35 cellular contexts compared by ENCODE assay signal in genomic region chr17:37637956-37638355, GRCh38. TPM values are rescaled to one million over a fixed set of nuclear protein-coding genes. Genes with fewer than 3 reads are reported as not detected.
A peak's percentile ranks its signal among the peaks of the same experiment; 100 is the strongest.
DNase-seq lines count a peak whose midpoint lies in the region; ATAC-seq and TF ChIP-seq lines count a peak whose summit lies in the region.
"Had no signal": no experiment of that assay in that cellular context is flagged by ENCODE, and none has a peak within 500 bp of the region (broad histone marks: within the 10 kb centered on the region; RNA-seq: fewer than 3 reads in every experiment).

No MANE protein-coding gene starts in this region.

- no peaks in the 10 kb centered on the region for H4K20me1 ChIP-seq in H9 (ENCODE audit: control insufficient read depth, insufficient read depth, insufficient read length)
- peaks cover 44% of the 10 kb centered on the region for H4K20me1 ChIP-seq in Loucy (ENCODE audit: insufficient read depth, low read length, poor library complexity, severe bottlenecking)

- no peak overlapping the region for H3K23ac ChIP-seq in H9 (ENCODE audit: insufficient read length, low read depth, low read length)

- no peak overlapping the region for H3T11ph ChIP-seq in H9 (ENCODE audit: low read length)

- H2BK20ac ChIP-seq in H9 (ENCODE audit: low read depth, low read length, poor library complexity, severe bottlenecking): peak overlapping the region; percentile 45

- H3K23me2 ChIP-seq in H9 (ENCODE audit: insufficient read length, low read depth, low read length, poor library complexity, severe bottlenecking): no peaks in the 10 kb centered on the region

- no peak overlapping the region for H3K27ac ChIP-seq in H9 (ENCODE audit: insufficient read length, low read depth, low read length)
- H3K27ac ChIP-seq in HEK293 (ENCODE audit: extremely low read depth, low read depth, low read length): no peak overlapping the region
- H3K27ac ChIP-seq: 22Rv1; A549; BLaER1; BLaER1 treated with 17β-estradiol and CSF1 and Interleukin-3, amounts not matched to agents 10 nM and 100 nM; C4-2B had no signal

- DNase-seq in activated naive CD8-positive, alpha-beta T cell treated with anti-CD3 and anti-CD28 coated beads for 36 hours: no peak
- DNase-seq in H9 (no peak), GM03348 (ENCODE audit: low spot score) (no peak)
- DNase-seq: 8988T; ACHN; AML-193; BE2C; C1 segment of cervical spinal cord; Caco-2; Calu3; CD4-positive, alpha-beta memory T cell; CD4-positive, alpha-beta T cell; CD4-positive, CD25-positive, alpha-beta regulatory T cell; CD8-positive, alpha-beta memory T cell; CD8-positive, alpha-beta T cell; COR-L47; DMS 273 treated with DMSO at 0.1 percent for 48 hours; DMS153; DMS53; DMS79; DMS79 treated with DMSO at 0.1 percent for 48 hours; DND-41; EL had no signal

- H3K27me3 ChIP-seq in H9 (ENCODE audit: insufficient read depth, low read length) (no peaks in the 10 kb centered on the region), Loucy (ENCODE audit: insufficient read depth, low read length, poor library complexity, severe bottlenecking) (no peaks in the 10 kb centered on the region)
- H3K27me3 ChIP-seq: BE2C; BLaER1; BLaER1 treated with 17β-estradiol and CSF1 and Interleukin-3, amounts not matched to agents 10 nM and 100 nM had no signal

- H2AFZ ChIP-seq in H9 (ENCODE audit: low read length): no peak overlapping the region
- no peak overlapping the region for H2AFZ ChIP-seq in Loucy (ENCODE audit: low read length)

- H3K56ac ChIP-seq in H9 (ENCODE audit: insufficient read length, low read depth, low read length): no peak overlapping the region

- no peak overlapping the region for H2BK120ac ChIP-seq in H9 (ENCODE audit: low read depth, low read length, poor library complexity, severe bottlenecking)

- H3F3A ChIP-seq in Loucy (ENCODE audit: low read depth): no peaks in the 10 kb centered on the region

- no peak for ATAC-seq in GM21529 (IDR thresholded peaks at IDR 0.05; ENCODE audit: unreplicated experiment)
- ATAC-seq in HG03439 (IDR thresholded peaks at IDR 0.05; ENCODE audit: unreplicated experiment): no peak
- ATAC-seq: A549; CD8-positive, alpha-beta T cell had no signal

- CTCF ChIA-PET in HEK293 (lab: Yijun Ruan, JAX): interaction anchor here (1.1 to 1.7 kb wide), 2 partner anchors 11 to 133 kb away, joined by 3 to 4 read pairs; no protein-coding TSS in a partner anchor

- H4K8ac ChIP-seq in H9 (replicated peaks; ENCODE audit: insufficient read length, low read depth, low read length): no peak overlapping the region

- H3K79me2 ChIP-seq in H9 (ENCODE audit: insufficient read depth, low read length) (peaks cover 7% of the 10 kb centered on the region; the same call in 1 of the 2 replicates), Loucy (ENCODE audit: insufficient read depth, low read length) (peaks cover 72% of the 10 kb centered on the region)

- H2BK12ac ChIP-seq in H9 (ENCODE audit: insufficient read length, low read depth, low read length): no peak overlapping the region

- no peak overlapping the region for H3K14ac ChIP-seq in H9 (ENCODE audit: insufficient read depth, low read length)

- no peak overlapping the region for H4K5ac ChIP-seq in H9 (ENCODE audit: insufficient read length, low read depth, low read length)

- no peak overlapping the region for H2AK5ac ChIP-seq in H9 (ENCODE audit: insufficient read length, low read length)

- H3K4me3 Mint-ChIP-seq in activated naive CD8-positive, alpha-beta T cell: peak overlapping the region; percentile 12
- H3K4me3 Mint-ChIP-seq in activated naive CD8-positive, alpha-beta T cell treated with anti-CD3 and anti-CD28 coated beads for 36 hours: no peak overlapping the region
- no peak overlapping the region for H3K4me3 Mint-ChIP-seq in H9
- H3K4me3 Mint-ChIP-seq: B cell; CD14-positive monocyte; CD4-positive, alpha-beta memory T cell; CD8-positive, alpha-beta T cell had no signal

- H2BK5ac ChIP-seq in H9 (ENCODE audit: insufficient read length, low read length): no peak overlapping the region

- H3K9ac ChIP-seq in H9 (ENCODE audit: extremely low read depth, insufficient read length, low read length): no peak overlapping the region
- H3K9ac ChIP-seq in Loucy (ENCODE audit: low read depth, low read length, poor library complexity, severe bottlenecking): no peak overlapping the region
- H3K9ac ChIP-seq: BLaER1; BLaER1 treated with 17β-estradiol and CSF1 and Interleukin-3, amounts not matched to agents 10 nM and 100 nM had no signal

- no peak for TF ChIP-seq CTCF in H9 (conservative IDR thresholded peaks at IDR 0.05)
- no peak for TF ChIP-seq CTCF in HEK293 (tag by site-specific recombination; IDR thresholded peaks at IDR 0.05)
- TF ChIP-seq CTCF in Loucy (conservative IDR thresholded peaks at IDR 0.05; ENCODE audit: low read length): no peak

- H2BK15ac ChIP-seq in H9 (ENCODE audit: low read depth, low read length): no peak overlapping the region

- H4K91ac ChIP-seq in H9 (ENCODE audit: insufficient read length, low read depth, low read length): no peak overlapping the region

- H3K18ac ChIP-seq in H9 (ENCODE audit: insufficient read length, low read depth, low read length): no peak overlapping the region

- no peaks in the 10 kb centered on the region for H3K9me2 ChIP-seq in Loucy (replicated peaks; ENCODE audit: low read depth, low read length)

- H3K4me1 Mint-ChIP-seq in activated naive CD8-positive, alpha-beta T cell (ENCODE audit: low read depth): peaks cover 34% of the 10 kb centered on the region
- peaks cover 21% of the 10 kb centered on the region for H3K4me1 Mint-ChIP-seq in activated naive CD8-positive, alpha-beta T cell treated with anti-CD3 and anti-CD28 coated beads for 36 hours
- peaks cover 4 to 9% of the 10 kb centered on the region in 2 experiments for H3K4me1 Mint-ChIP-seq in H9

- peaks cover 15% of the 10 kb centered on the region for H3K36me3 Mint-ChIP-seq in activated naive CD8-positive, alpha-beta T cell
- peaks cover 43% of the 10 kb centered on the region for H3K36me3 Mint-ChIP-seq in activated naive CD8-positive, alpha-beta T cell treated with anti-CD3 and anti-CD28 coated beads for 36 hours
- H3K36me3 Mint-ChIP-seq in H9 (ENCODE audit: insufficient read depth in 1 of 3, low read depth in 3 of 3): peaks cover 26 to 72% (median 70%) of the 10 kb centered on the region in 3 experiments; a peak in 6 of 7 replicates

- H3K4me3 ChIP-seq in HEK293 (ENCODE audit: low read depth, low read length) (no peak overlapping the region), Loucy (ENCODE audit: low read length, poor library complexity, severe bottlenecking) (no peak overlapping the region)
- H3K4me3 ChIP-seq: A549; BLaER1; BLaER1 treated with 17β-estradiol and CSF1 and Interleukin-3, amounts not matched to agents 10 nM and 100 nM had no signal

- H3K9me3 ChIP-seq in H9 (ENCODE audit: control insufficient read depth, low read depth, low read length): no peaks in the 10 kb centered on the region
- H3K9me3 ChIP-seq in HEK293 (ENCODE audit: control insufficient read depth, insufficient read depth, low read depth, low read length): no peaks in the 10 kb centered on the region
- no peaks in the 10 kb centered on the region for H3K9me3 ChIP-seq in Loucy (ENCODE audit: insufficient read depth, low read depth, low read length)
- H3K9me3 ChIP-seq: A549; BE2C; BLaER1; BLaER1 treated with 17β-estradiol and CSF1 and Interleukin-3, amounts not matched to agents 10 nM and 100 nM; Caco-2 had no signal

- H3K27ac Mint-ChIP-seq in activated naive CD8-positive, alpha-beta T cell: no peak overlapping the region
- H3K27ac Mint-ChIP-seq in activated naive CD8-positive, alpha-beta T cell treated with anti-CD3 and anti-CD28 coated beads for 36 hours: no peak overlapping the region
- no peak overlapping the region for H3K27ac Mint-ChIP-seq in H9
- H3K27ac Mint-ChIP-seq: B cell; CD4-positive, alpha-beta T cell; CD4-positive, CD25-positive, alpha-beta regulatory T cell; CD8-positive, alpha-beta T cell had no signal

- H3K4me2 ChIP-seq in H9 (ENCODE audit: insufficient read depth, insufficient read length, low read length) (no peak overlapping the region), Loucy (ENCODE audit: low read depth, low read length, poor library complexity, severe bottlenecking) (peak overlapping the region; percentile 91)
- H3K4me2 ChIP-seq: A549; BLaER1; BLaER1 treated with 17β-estradiol and CSF1 and Interleukin-3, amounts not matched to agents 10 nM and 100 nM had no signal

- POLR2A ChIA-PET in HEK293 (lab: Yijun Ruan, JAX): interaction anchor here (2.7 kb wide), 1 partner anchor 29 kb away, joined by 6 read pairs; the partner anchor contains the start of gene SYNRG

- no peak overlapping the region for H3K4ac ChIP-seq in H9 (ENCODE audit: low read depth, low read length)

- no peaks in the 10 kb centered on the region for H3K9me3 Mint-ChIP-seq in activated naive CD8-positive, alpha-beta T cell (ENCODE audit: low read depth)
- no peaks in the 10 kb centered on the region for H3K9me3 Mint-ChIP-seq in activated naive CD8-positive, alpha-beta T cell treated with anti-CD3 and anti-CD28 coated beads for 36 hours
- H3K9me3 Mint-ChIP-seq in H9: no peaks in the 10 kb centered on the region
- H3K9me3 Mint-ChIP-seq: CD14-positive monocyte; CD4-positive, alpha-beta memory T cell; CD4-positive, alpha-beta T cell; CD4-positive, CD25-positive, alpha-beta regulatory T cell; CD8-positive, alpha-beta memory T cell; CD8-positive, alpha-beta T cell had no signal

- H3K79me1 ChIP-seq in H9 (ENCODE audit: insufficient read depth, low read depth, low read length, poor library complexity, severe bottlenecking): peaks cover 2% of the 10 kb centered on the region

- no peaks in the 10 kb centered on the region for H3K27me3 Mint-ChIP-seq in activated naive CD8-positive, alpha-beta T cell
- no peaks in the 10 kb centered on the region for H3K27me3 Mint-ChIP-seq in activated naive CD8-positive, alpha-beta T cell treated with anti-CD3 and anti-CD28 coated beads for 36 hours
- no peaks in the 10 kb centered on the region for H3K27me3 Mint-ChIP-seq in H9 (ENCODE audit: low read depth)
- H3K27me3 Mint-ChIP-seq: B cell; CD4-positive, alpha-beta memory T cell; CD4-positive, alpha-beta T cell; CD4-positive, CD25-positive, alpha-beta regulatory T cell; CD8-positive, alpha-beta memory T cell had no signal

- H3K4me1 ChIP-seq in H9 (ENCODE audit: insufficient read depth, low read length) (no peaks in the 10 kb centered on the region), HEK293 (ENCODE audit: control insufficient read depth, insufficient read depth, low read length) (no peaks in the 10 kb centered on the region; the same call in 1 of the 2 replicates), Loucy (ENCODE audit: insufficient read depth, low read length, poor library complexity, severe bottlenecking) (peaks cover 29% of the 10 kb centered on the region)

- H3K36me3 ChIP-seq in HEK293 (ENCODE audit: control insufficient read depth in 2 of 2, insufficient read depth in 1 of 2, low read length in 2 of 2) (peaks cover 75 to 79% of the 10 kb centered on the region in 2 experiments), Loucy (ENCODE audit: insufficient read depth, low read length) (peaks cover 22% of the 10 kb centered on the region; the same call in 1 of the 2 replicates)

TF ChIP-seq in HEK293, 187 proteins besides CTCF, POLR2A, EP300 and RAD21 (continues in another document):
- no peak for TF ChIP-seq ZNF138 (tag by site-specific recombination; IDR thresholded peaks at IDR 0.05; ENCODE audit: borderline replicate concordance)

RNA-seq across cellular contexts. Expression of gene DDX52, which starts 5.3 kb away (rescaled TPM):
- 10 to 100 TPM; 38.6 to 41.0 TPM for total RNA-seq in activated naive CD8-positive, alpha-beta T cell treated with anti-CD3 and anti-CD28 coated beads for 36 hours
- 58.9 and 65.4 TPM in 2 replicates for total RNA-seq in H9 (2021)

RNA-seq across cellular contexts. Expression of gene SYNRG, which starts 28.7 kb away (rescaled TPM):
- 10 to 100 TPM; 40.4 to 40.5 TPM for total RNA-seq in activated naive CD8-positive, alpha-beta T cell treated with anti-CD3 and anti-CD28 coated beads for 36 hours
- total RNA-seq in H9 (2021): 27.5 and 30.5 TPM in 2 replicates
